9 cellular contexts compared by ENCODE assay signal in genomic region chr19:17311455-17312248, GRCh38. TPM values are rescaled to one million over a fixed set of nuclear protein-coding genes. Genes with fewer than 3 reads are reported as not detected.
DNase-seq lines count a peak whose midpoint lies in the region; ATAC-seq and TF ChIP-seq lines count a peak whose summit lies in the region.
"Had no signal": no experiment of that assay in that cellular context is flagged by ENCODE, and none has a peak within 500 bp of the region (broad histone marks: within the 10 kb centered on the region; RNA-seq: fewer than 3 reads in every experiment).

No MANE protein-coding gene starts in this region.

- CTCF ChIA-PET in activated CD8-positive, alpha-beta memory T cell treated with anti-CD3 and anti-CD28 coated beads, Interleukin-2, amount 10 ng/mL, durations not matched to agents 7 days and 5 days (lab: Charles Lee) = no interaction called here

- H3K4me1 Mint-ChIP-seq in activated CD8-positive, alpha-beta memory T cell treated with anti-CD3 and anti-CD28 coated beads, Interleukin-2, amount 10 ng/mL, durations not matched to agents 7 days and 5 days = peaks cover 40% of the 10 kb centered on the region
- H3K4me1 Mint-ChIP-seq in progenitor cell of endocrine pancreas (ENCODE audit: low read depth) = peaks cover 19% of the 10 kb centered on the region

- H3K36me3 Mint-ChIP-seq in activated CD8-positive, alpha-beta memory T cell treated with anti-CD3 and anti-CD28 coated beads, Interleukin-2, amount 10 ng/mL, durations not matched to agents 7 days and 5 days = peaks cover 16% of the 10 kb centered on the region
- peaks cover 6% of the 10 kb centered on the region for H3K36me3 Mint-ChIP-seq in progenitor cell of endocrine pancreas (ENCODE audit: insufficient read depth)

- H3K4me3 ChIP-seq in dorsolateral prefrontal cortex = no peak overlapping the region

- no peak overlapping the region for H3K27ac ChIP-seq in dorsolateral prefrontal cortex

- H3K27me3 ChIP-seq in dorsolateral prefrontal cortex = no peaks in the 10 kb centered on the region

- intact Hi-C loops in dorsolateral prefrontal cortex (cut with DNase I) = loop anchor here in 1 of 2 donors (2.0 kb wide), 1 partner anchor 19 kb away; no protein-coding TSS in a partner anchor

- H3K27ac Mint-ChIP-seq in activated CD8-positive, alpha-beta memory T cell treated with anti-CD3 and anti-CD28 coated beads, Interleukin-2, amount 10 ng/mL, durations not matched to agents 7 days and 5 days = peak overlapping the region; percentile 39
- H3K27ac Mint-ChIP-seq in progenitor cell of endocrine pancreas = peak overlapping the region; percentile 43

- DNase-seq in activated CD8-positive, alpha-beta memory T cell treated with anti-CD3 and anti-CD28 coated beads, Interleukin-2, amount 10 ng/mL, durations not matched to agents 7 days and 5 days = no peak
- DNase-seq in activated CD8-positive, alpha-beta memory T cell treated with anti-CD3 and anti-CD28 coated beads for 24 hours = no peak
- DNase-seq in SW 1271 (lab: John Stamatoyannopoulos, UW) (peak; percentile 56 to 57), progenitor cell of endocrine pancreas (ENCODE audit: low spot score, unreplicated experiment) (no peak), NCI-H1092 treated with DMSO at 0.1 percent for 48 hours (lab: John Stamatoyannopoulos, UW) (no peak), dorsolateral prefrontal cortex (no peak)
- DNase-seq in stimulated activated CD4-positive, alpha-beta T cell treated with anti-CD3 and anti-CD28 coated beads, Interleukin-4, amount 100 ng/mL, for 24 hours = no peak
- DNase-seq: NCI-H524 treated with DMSO at 0.1 percent for 48 hours had no signal

- TF ChIP-seq CTCF in progenitor cell of endocrine pancreas (IDR thresholded peaks at IDR 0.05; ENCODE audit: unreplicated experiment) = no peak
- TF ChIP-seq CTCF in dorsolateral prefrontal cortex (IDR thresholded peaks at IDR 0.05 in 54 of 56, conservative IDR thresholded peaks at IDR 0.05 in 2 of 56; ENCODE audit: low read depth in 1 of 56, partially characterized antibody in 56 of 56) = no peak

- no peak overlapping the region for H3K4me3 Mint-ChIP-seq in activated CD8-positive, alpha-beta memory T cell treated with anti-CD3 and anti-CD28 coated beads, Interleukin-2, amount 10 ng/mL, durations not matched to agents 7 days and 5 days
- peak overlapping the region; percentile 53 for H3K4me3 Mint-ChIP-seq in progenitor cell of endocrine pancreas (ENCODE audit: low read depth)

- no peaks in the 10 kb centered on the region for H3K27me3 Mint-ChIP-seq in activated CD8-positive, alpha-beta memory T cell treated with anti-CD3 and anti-CD28 coated beads, Interleukin-2, amount 10 ng/mL, durations not matched to agents 7 days and 5 days
- H3K27me3 Mint-ChIP-seq in progenitor cell of endocrine pancreas = no peaks in the 10 kb centered on the region

- no peak for ATAC-seq in activated CD8-positive, alpha-beta memory T cell treated with anti-CD3 and anti-CD28 coated beads, Interleukin-2, amount 10 ng/mL, durations not matched to agents 7 days and 5 days
- ATAC-seq in esophagus mucosa = peak; percentile 6

- H3K9me3 Mint-ChIP-seq in activated CD8-positive, alpha-beta memory T cell treated with anti-CD3 and anti-CD28 coated beads, Interleukin-2, amount 10 ng/mL, durations not matched to agents 7 days and 5 days (ENCODE audit: low read depth) = no peaks in the 10 kb centered on the region
- no peaks in the 10 kb centered on the region for H3K9me3 Mint-ChIP-seq in progenitor cell of endocrine pancreas (ENCODE audit: low read depth)

RNA-seq across cellular contexts. Expression of gene DDA1, which starts 2.3 kb away (rescaled TPM):
- 10 to 100 TPM; 47.7 to 58.9 TPM for total RNA-seq in activated CD8-positive, alpha-beta memory T cell treated with anti-CD3 and anti-CD28 coated beads, Interleukin-2, amount 10 ng/mL, durations not matched to agents 7 days and 5 days
- total RNA-seq in esophagus mucosa (21.5 TPM), progenitor cell of endocrine pancreas (38.6 and 41.4 TPM in 2 replicates), dorsolateral prefrontal cortex (10 to 100 TPM; 33.9 to 94.0 (median 52.4) TPM)

RNA-seq across cellular contexts. Expression of gene MRPL34, which starts 6.0 kb away (rescaled TPM):
- total RNA-seq in activated CD8-positive, alpha-beta memory T cell treated with anti-CD3 and anti-CD28 coated beads, Interleukin-2, amount 10 ng/mL, durations not matched to agents 7 days and 5 days = 100 to 1,000 TPM in 1 of 2 experiments, 10 to 100 TPM in 1; 94.7 to 115 TPM
- 42.6 TPM for total RNA-seq in esophagus mucosa
- 54.0 and 54.4 TPM in 2 replicates for total RNA-seq in progenitor cell of endocrine pancreas
- total RNA-seq in dorsolateral prefrontal cortex = 10 to 100 TPM; 41.6 to 99.8 (median 67.2) TPM

RNA-seq across cellular contexts. Expression of gene ABHD8, which starts 8.4 kb away (rescaled TPM):
- total RNA-seq in activated CD8-positive, alpha-beta memory T cell treated with anti-CD3 and anti-CD28 coated beads, Interleukin-2, amount 10 ng/mL, durations not matched to agents 7 days and 5 days = 10 to 100 TPM; 10.1 to 10.7 TPM
- total RNA-seq in esophagus mucosa = 2.2 TPM
- 16.2 and 16.9 TPM in 2 replicates for total RNA-seq in progenitor cell of endocrine pancreas
- total RNA-seq in dorsolateral prefrontal cortex = 100 to 1,000 TPM in 7 of 120 experiments, 10 to 100 TPM in 113; 22.5 to 113 (median 78.2) TPM

RNA-seq across cellular contexts. Expression of gene ANO8, which starts 23.0 kb away (rescaled TPM):
- total RNA-seq in activated CD8-positive, alpha-beta memory T cell treated with anti-CD3 and anti-CD28 coated beads, Interleukin-2, amount 10 ng/mL, durations not matched to agents 7 days and 5 days = 10 to 100 TPM; 11.0 to 18.7 TPM
- total RNA-seq in esophagus mucosa (9.9 TPM), progenitor cell of endocrine pancreas (45.2 and 45.3 TPM in 2 replicates), dorsolateral prefrontal cortex (10 to 100 TPM; 26.1 to 65.6 (median 37.6) TPM)

RNA-seq across cellular contexts. Expression of gene GTPBP3, which starts 25.7 kb away (rescaled TPM):
- total RNA-seq in activated CD8-positive, alpha-beta memory T cell treated with anti-CD3 and anti-CD28 coated beads, Interleukin-2, amount 10 ng/mL, durations not matched to agents 7 days and 5 days = 10 to 100 TPM; 40.4 to 44.4 TPM
- 11.7 TPM for total RNA-seq in esophagus mucosa
- 44.5 and 46.9 TPM in 2 replicates for total RNA-seq in progenitor cell of endocrine pancreas
- total RNA-seq in dorsolateral prefrontal cortex = 10 to 100 TPM; 11.7 to 35.1 (median 22.4) TPM

Comparison
In these comparisons a context has a peak if more than half of its experiments do, and no peak if none do; other contexts are left out.
1. DNase-seq: peak in SW 1271 (2 of 2); none in activated CD8-positive, alpha-beta memory T cell treated with anti-CD3 and anti-CD28 coated beads, Interleukin-2, amount 10 ng/mL, durations not matched to agents 7 days and 5 days (single experiment), activated CD8-positive, alpha-beta memory T cell treated with anti-CD3 and anti-CD28 coated beads for 24 hours (single experiment), progenitor cell of endocrine pancreas (single experiment), stimulated activated CD4-positive, alpha-beta T cell treated with anti-CD3 and anti-CD28 coated beads, Interleukin-4, amount 100 ng/mL, for 24 hours (single experiment), NCI-H1092 treated with DMSO at 0.1 percent for 48 hours (single experiment) and dorsolateral prefrontal cortex (0 of 10).